8 cellular contexts compared by ENCODE assay signal in the genomic region with DNA sequence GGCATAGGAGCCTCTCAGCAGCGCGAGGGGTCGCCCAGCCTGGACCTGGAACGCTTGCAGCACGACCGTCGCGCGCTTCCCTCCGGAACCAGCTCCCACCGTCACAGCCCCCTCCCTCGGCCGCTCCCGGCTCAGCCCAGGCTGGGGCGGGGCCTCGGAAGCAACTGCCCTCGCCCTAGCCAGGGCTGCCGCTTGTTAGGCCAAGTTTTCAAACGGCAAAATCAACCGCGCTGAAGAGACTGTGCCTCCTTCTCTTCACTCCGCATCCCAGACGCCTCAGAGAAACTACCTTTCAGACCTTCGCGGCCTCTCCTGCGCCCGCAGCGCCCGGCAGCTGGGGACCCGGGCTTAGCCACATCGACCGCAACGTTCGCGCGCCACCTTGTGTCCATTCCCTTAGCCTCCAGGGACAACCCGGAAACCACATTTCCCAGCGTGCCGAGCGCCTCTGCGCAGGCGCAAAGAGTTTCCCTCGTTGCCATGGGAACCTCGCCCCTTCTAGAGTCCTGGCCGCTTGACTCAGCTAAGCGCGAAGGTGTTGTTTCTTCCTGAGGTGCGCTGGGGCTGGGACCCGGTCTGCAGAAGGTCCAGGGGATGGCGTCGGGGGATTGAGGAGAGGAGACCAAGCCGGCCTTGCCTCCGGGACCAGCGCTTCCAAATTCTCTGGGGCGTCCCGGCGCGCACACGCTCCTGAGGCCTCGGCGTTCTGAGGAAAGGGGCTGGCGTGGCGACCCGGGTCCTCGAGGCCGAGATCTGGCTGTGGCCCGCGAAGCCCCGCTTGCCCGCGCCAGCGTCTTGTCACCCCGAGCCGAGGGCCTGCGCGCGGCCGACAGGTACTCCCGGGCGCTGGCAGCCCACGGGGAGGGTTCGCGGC. TPM values are rescaled to one million over a fixed set of nuclear protein-coding genes. Genes with fewer than 3 reads are reported as not detected.
DNase-seq lines count a peak whose midpoint lies in the region; ATAC-seq, FAIRE-seq and TF ChIP-seq lines count a peak whose summit lies in the region.

No MANE protein-coding gene starts in this region.

- H3K4me3 ChIP-seq in kidney (ENCODE audit: low read length in 2 of 2) = peak overlapping the region; percentile 90 to 91

- peaks cover 0 to 6% of the 10 kb centered on the region in 2 donors for H3K4me1 ChIP-seq in kidney (ENCODE audit: control insufficient read depth in 1 of 2, insufficient read depth in 1 of 2, low read depth in 1 of 2, low read length in 2 of 2)

- ATAC-seq in GM19035 (IDR thresholded peaks at IDR 0.05; ENCODE audit: unreplicated experiment) (peak; percentile 78), HG03342 (IDR thresholded peaks at IDR 0.05; ENCODE audit: unreplicated experiment) (peak; percentile 81)
- peak; percentile 85 to 88 for ATAC-seq in activated CD4-positive, CD25-positive, alpha-beta regulatory T cell treated with anti-CD3 and anti-CD28 coated beads, Interleukin-2, amount 50 U/mL, for 24 hours

- H3K9ac ChIP-seq in kidney (ENCODE audit: low read length in 2 of 2) = peak overlapping the region; percentile 68 to 87

- peak overlapping the region; percentile 91 to 96 for H3K27ac ChIP-seq in kidney (ENCODE audit: low read depth in 2 of 2, low read length in 2 of 2)

- DNase-seq in Ammon's horn (ENCODE audit: low spot score) = peak; percentile 96
- peak; percentile 97 for DNase-seq in NCI-H345 treated with DMSO at 0.1 percent for 48 hours (lab: John Stamatoyannopoulos, UW; ENCODE audit: unreplicated experiment)
- peak; percentile 98 for DNase-seq in cerebellar cortex (ENCODE audit: low spot score)
- DNase-seq in kidney = peak; percentile 98
- peak; percentile 97 for DNase-seq in stimulated activated CD4-positive, alpha-beta T cell treated with anti-CD3 and anti-CD28 coated beads, Interleukin-15, amount 100 ng/mL, for 1 hour (ENCODE audit: low read depth in 1 of 2, low spot score in 1 of 2)

- peak; percentile 95 for TF ChIP-seq CTCF in kidney (IDR thresholded peaks at IDR 0.05; ENCODE audit: borderline replicate concordance, extremely low read depth, insufficient read depth)

- no peaks in the 10 kb centered on the region for H3K9me3 ChIP-seq in kidney (ENCODE audit: control insufficient read depth in 1 of 2, low read length in 2 of 2)

- FAIRE-seq in kidney (lab: Jason Lieb, UNC) = no peak

- intact Hi-C loops in kidney (cut with DNase I) = loop anchor here (5.0 kb wide), 1 partner anchor 50 kb away; the partner anchor contains the start of gene GRK2

- no peaks in the 10 kb centered on the region for H3K36me3 ChIP-seq in kidney (ENCODE audit: control insufficient read depth in 1 of 2, insufficient read depth in 2 of 2, low read length in 2 of 2)

RNA-seq across cellular contexts. Expression of gene SSH3, which starts 14.3 kb away (rescaled TPM):
- 68.9 TPM for total RNA-seq in kidney
- 25.0 TPM for polyA plus RNA-seq in kidney (ENCODE audit: insufficient read depth, low read depth, low replicate concordance)

RNA-seq across cellular contexts. Expression of gene ANKRD13D, which starts 28.5 kb away (rescaled TPM):
- 68.3 TPM for total RNA-seq in kidney
- polyA plus RNA-seq in kidney (ENCODE audit: insufficient read depth, low read depth, low replicate concordance) = 21.9 TPM

RNA-seq across cellular contexts. Expression of gene POLD4, which starts 35.7 kb away (rescaled TPM):
- total RNA-seq in kidney = 54.4 TPM
- 174 TPM for polyA plus RNA-seq in kidney (ENCODE audit: insufficient read depth, low read depth, low replicate concordance)

RNA-seq across cellular contexts. Expression of gene GRK2, which starts 51.3 kb away (rescaled TPM):
- total RNA-seq in kidney = 80.8 TPM
- polyA plus RNA-seq in kidney (ENCODE audit: insufficient read depth, low read depth, low replicate concordance) = 28.2 TPM

RNA-seq across cellular contexts. Expression of gene CLCF1, which starts 55.8 kb away (rescaled TPM):
- 15.8 TPM for total RNA-seq in kidney
- 5.7 TPM for polyA plus RNA-seq in kidney (ENCODE audit: insufficient read depth, low read depth, low replicate concordance)

Comparison
In these comparisons a context has a peak if more than half of its experiments do, and no peak if none do; other contexts are left out.
1. Peak in every context shown above with its lines: DNase-seq, ATAC-seq, H3K4me3 ChIP-seq and H3K27ac ChIP-seq.